11 cellular contexts compared by ENCODE assay signal in the genomic region with DNA sequence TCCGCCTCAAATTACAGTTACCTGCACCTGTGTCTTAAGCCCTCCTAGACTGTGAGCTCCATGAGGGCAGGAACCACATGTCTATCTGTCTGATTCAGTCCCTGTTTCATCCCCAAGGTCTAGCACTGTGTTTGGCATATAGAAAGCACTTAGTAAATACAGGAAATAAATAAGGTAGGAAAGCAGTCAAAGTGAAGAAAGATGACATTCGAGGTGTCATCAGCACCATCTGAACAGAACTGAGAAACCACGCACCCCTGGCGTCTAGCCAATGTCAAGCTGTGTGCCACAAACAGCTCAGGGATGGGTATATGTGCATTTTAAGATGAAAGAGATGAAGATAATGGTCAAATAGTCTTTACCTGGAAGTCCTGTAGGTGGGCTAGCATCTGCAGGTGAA.
A peak's percentile ranks its signal among the peaks of the same experiment; 100 is the strongest.
DNase-seq lines count a peak whose midpoint lies in the region; ATAC-seq and TF ChIP-seq lines count a peak whose summit lies in the region.
"Had no signal": no experiment of that assay in that cellular context is flagged by ENCODE, and none has a peak within 500 bp of the region (broad histone marks: within the 10 kb centered on the region; RNA-seq: fewer than 3 reads in every experiment).

No MANE protein-coding gene starts in this region.

- no peak for TF ChIP-seq CTCF in esophagus muscularis mucosa (IDR thresholded peaks at IDR 0.05)

- CTCF ChIA-PET in T-cell (lab: Charles Lee): interaction anchor here in 1 of 2 donors (0.6 to 1.4 kb wide), 3 partner anchors 18 to 211 kb away, joined by 3 to 4 read pairs (median 3); no protein-coding TSS in a partner anchor

- H3K36me3 ChIP-seq in esophagus muscularis mucosa: peaks cover 81 to 100% (median 95%) of the 10 kb centered on the region in 4 donors

- no peaks in the 10 kb centered on the region for H3K27me3 ChIP-seq in esophagus muscularis mucosa
- H3K27me3 ChIP-seq: right lobe of liver had no signal

- no peak for TF ChIP-seq EP300 in esophagus muscularis mucosa (IDR thresholded peaks at IDR 0.05)

- DNase-seq in T-cell (peak; percentile 20 to 84 (median 66)), activated T-cell treated with anti-CD3 and anti-CD28 coated beads for 24 hours (ENCODE audit: low read depth) (peak; percentile 38), esophagus muscularis mucosa (ENCODE audit: extremely low spot score) (no peak)
- peak; percentile 67 for DNase-seq in natural killer cell treated with Interleukin-12 subunit alpha and Interleukin-12 subunit beta and Interleukin-15 and Interleukin-18, amount 100 ng/mL, for 72 hours (ENCODE audit: low spot score)
- peak; percentile 54 to 85 for DNase-seq in stimulated activated effector memory CD8-positive, alpha-beta T cell treated with anti-CD3 and anti-CD28 coated beads, Interleukin-12 subunit alpha, Interleukin-12 subunit beta, amount 100 ng/mL, for 72 hours (ENCODE audit: low spot score in 2 of 2)
- DNase-seq: aorta, right lobe of liver had no signal

- intact Hi-C loops in esophagus muscularis mucosa (cut with DNase I): no loop called here

- H3K9me3 Mint-ChIP-seq in T-cell: no peaks in the 10 kb centered on the region
- peaks cover 3% of the 10 kb centered on the region for H3K9me3 Mint-ChIP-seq in natural killer cell treated with Interleukin-12 subunit alpha and Interleukin-12 subunit beta and Interleukin-15 and Interleukin-18, amount 100 ng/mL, for 72 hours
- peaks cover 4% of the 10 kb centered on the region for H3K9me3 Mint-ChIP-seq in stimulated activated effector memory CD8-positive, alpha-beta T cell treated with anti-CD3 and anti-CD28 coated beads, Interleukin-12 subunit alpha, Interleukin-12 subunit beta, amount 100 ng/mL, for 72 hours

- no peak for TF ChIP-seq POLR2A in esophagus muscularis mucosa (IDR thresholded peaks at IDR 0.05; ENCODE audit: low read depth)

- H3K4me1 ChIP-seq in esophagus muscularis mucosa: no peaks in the 10 kb centered on the region
- H3K4me1 ChIP-seq: right lobe of liver had no signal

- H3K36me3 Mint-ChIP-seq in T-cell: peaks cover 51% of the 10 kb centered on the region
- H3K36me3 Mint-ChIP-seq in natural killer cell treated with Interleukin-12 subunit alpha and Interleukin-12 subunit beta and Interleukin-15 and Interleukin-18, amount 100 ng/mL, for 72 hours: peaks cover 37% of the 10 kb centered on the region
- H3K36me3 Mint-ChIP-seq in stimulated activated effector memory CD8-positive, alpha-beta T cell treated with anti-CD3 and anti-CD28 coated beads, Interleukin-12 subunit alpha, Interleukin-12 subunit beta, amount 100 ng/mL, for 72 hours: peaks cover 100% of the 10 kb centered on the region

- H3K9me3 ChIP-seq in esophagus muscularis mucosa: no peaks in the 10 kb centered on the region
- H3K9me3 ChIP-seq: right lobe of liver had no signal

- H3K4me3 Mint-ChIP-seq in T-cell: no peak overlapping the region
- peak overlapping the region; percentile 75 for H3K4me3 Mint-ChIP-seq in natural killer cell treated with Interleukin-12 subunit alpha and Interleukin-12 subunit beta and Interleukin-15 and Interleukin-18, amount 100 ng/mL, for 72 hours
- no peak overlapping the region for H3K4me3 Mint-ChIP-seq in stimulated activated effector memory CD8-positive, alpha-beta T cell treated with anti-CD3 and anti-CD28 coated beads, Interleukin-12 subunit alpha, Interleukin-12 subunit beta, amount 100 ng/mL, for 72 hours

- no peak overlapping the region for H3K27ac ChIP-seq in esophagus muscularis mucosa (replicated peaks in 1 of 4)
- H3K27ac ChIP-seq: right lobe of liver had no signal

- no peak overlapping the region for H3K4me3 ChIP-seq in esophagus muscularis mucosa
- H3K4me3 ChIP-seq: right lobe of liver had no signal

- peak overlapping the region; percentile 85 to 92 for H3K27ac Mint-ChIP-seq in T-cell
- peak overlapping the region; percentile 66 to 72 for H3K27ac Mint-ChIP-seq in natural killer cell treated with Interleukin-12 subunit alpha and Interleukin-12 subunit beta and Interleukin-15 and Interleukin-18, amount 100 ng/mL, for 72 hours
- H3K27ac Mint-ChIP-seq in stimulated activated effector memory CD8-positive, alpha-beta T cell treated with anti-CD3 and anti-CD28 coated beads, Interleukin-12 subunit alpha, Interleukin-12 subunit beta, amount 100 ng/mL, for 72 hours: peak overlapping the region; percentile 94

- no peaks in the 10 kb centered on the region for H3K27me3 Mint-ChIP-seq in T-cell
- no peaks in the 10 kb centered on the region for H3K27me3 Mint-ChIP-seq in natural killer cell treated with Interleukin-12 subunit alpha and Interleukin-12 subunit beta and Interleukin-15 and Interleukin-18, amount 100 ng/mL, for 72 hours

- peaks cover 28 to 41% (median 31%) of the 10 kb centered on the region in 3 donors for H3K4me1 Mint-ChIP-seq in T-cell
- H3K4me1 Mint-ChIP-seq in natural killer cell treated with Interleukin-12 subunit alpha and Interleukin-12 subunit beta and Interleukin-15 and Interleukin-18, amount 100 ng/mL, for 72 hours (ENCODE audit: low read depth in 2 of 2): peaks cover 29 to 31% of the 10 kb centered on the region in 2 donors
- peaks cover 44% of the 10 kb centered on the region for H3K4me1 Mint-ChIP-seq in stimulated activated effector memory CD8-positive, alpha-beta T cell treated with anti-CD3 and anti-CD28 coated beads, Interleukin-12 subunit alpha, Interleukin-12 subunit beta, amount 100 ng/mL, for 72 hours

- peak; percentile 70 to 82 (median 76) for ATAC-seq in T-cell (replicated peaks in 1 of 4)
- ATAC-seq in natural killer cell treated with Interleukin-12 subunit alpha and Interleukin-12 subunit beta and Interleukin-15 and Interleukin-18, amount 100 ng/mL, for 72 hours: peak; percentile 74 to 89
- peak; percentile 96 for ATAC-seq in stimulated activated effector memory CD8-positive, alpha-beta T cell treated with anti-CD3 and anti-CD28 coated beads, Interleukin-12 subunit alpha, Interleukin-12 subunit beta, amount 100 ng/mL, for 72 hours
- no peak for ATAC-seq in HG03039 (IDR thresholded peaks at IDR 0.05; ENCODE audit: unreplicated experiment)
- no peak for ATAC-seq in GM21786 (IDR thresholded peaks at IDR 0.05; ENCODE audit: unreplicated experiment)
- ATAC-seq in GM21390 (IDR thresholded peaks at IDR 0.05; ENCODE audit: unreplicated experiment): no peak
- ATAC-seq: Panc1 had no signal

- 77% methylated on average over 4 of the region's 4 CpGs for WGBS in esophagus muscularis mucosa

- POLR2A ChIA-PET in T-cell (lab: Charles Lee): interaction anchor here in 1 of 2 donors (0.5 kb wide), 1 partner anchor 78 kb away, joined by 8 read pairs; no protein-coding TSS in a partner anchor

Comparison
In these comparisons a context has a peak if more than half of its experiments do, and no peak if none do; other contexts are left out.
1. ATAC-seq: peak in T-cell (4 of 4), natural killer cell treated with Interleukin-12 subunit alpha and Interleukin-12 subunit beta and Interleukin-15 and Interleukin-18, amount 100 ng/mL, for 72 hours (2 of 2) and stimulated activated effector memory CD8-positive, alpha-beta T cell treated with anti-CD3 and anti-CD28 coated beads, Interleukin-12 subunit alpha, Interleukin-12 subunit beta, amount 100 ng/mL, for 72 hours (single experiment); none in HG03039 (single experiment), GM21786 (single experiment) and GM21390 (single experiment).
2. Peak in every context shown above with its lines, with median percentiles within 50 percentile points of each other: H3K27ac Mint-ChIP-seq.